ENCODE assay signal across 8 cellular contexts in the genomic region with DNA sequence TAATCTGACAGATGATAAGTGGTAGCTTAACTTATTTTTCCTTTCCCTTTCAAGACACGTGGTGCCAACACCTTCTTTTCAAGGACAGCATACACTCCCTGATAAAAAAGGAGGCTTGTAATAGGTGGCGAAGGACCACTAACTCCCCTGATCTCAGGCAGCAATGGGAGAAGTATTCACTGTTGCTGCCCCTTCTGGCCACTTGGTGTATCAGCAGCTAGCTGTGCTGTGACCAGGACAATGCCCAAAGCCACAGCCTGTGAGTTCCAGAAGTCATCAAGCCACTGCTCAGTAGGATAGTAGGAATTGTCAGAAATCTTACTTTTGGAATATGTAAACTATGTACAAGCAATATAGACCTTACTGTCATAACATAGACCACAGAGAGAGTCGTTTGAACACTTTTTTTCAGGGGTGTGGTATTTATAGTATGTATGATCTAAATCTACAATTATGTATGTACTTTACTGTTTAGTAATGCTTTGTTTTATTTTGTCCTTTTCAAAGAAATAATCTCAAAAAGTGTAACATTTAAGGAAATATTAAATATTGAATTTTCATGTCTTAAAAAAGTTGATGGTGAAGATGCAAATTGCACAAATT.
A peak's percentile ranks its signal among the peaks of the same experiment; 100 is the strongest.
DNase-seq lines count a peak whose midpoint lies in the region; ATAC-seq, FAIRE-seq and TF ChIP-seq lines count a peak whose summit lies in the region.

No MANE protein-coding gene starts in this region.

- H3K27me3 Mint-ChIP-seq in naive thymus-derived CD4-positive, alpha-beta T cell: peaks cover 6 to 24% (median 13%) of the 10 kb centered on the region in 5 donors
- H3K27me3 Mint-ChIP-seq in stimulated activated memory B cell treated with anti-CD40 and anti-IgM and Interleukin-4, amounts not matched to agents 10 μg/mL and 1 μg/mL and 100 μg/mL, for 72 hours: no peaks in the 10 kb centered on the region

- H3K36me3 ChIP-seq in bronchial epithelial cell (ENCODE audit: control insufficient read depth, insufficient read depth, low read length) (no peaks in the 10 kb centered on the region), ovary (no peaks in the 10 kb centered on the region)
- H3K36me3 ChIP-seq in naive thymus-derived CD4-positive, alpha-beta T cell (ENCODE audit: control insufficient read depth in 2 of 3, insufficient read depth in 3 of 3, low read length in 3 of 3): no peaks in the 10 kb centered on the region

- H3K4me3 ChIP-seq in GM12864 (ENCODE audit: low read depth, low read length): no peak overlapping the region
- no peak overlapping the region for H3K4me3 ChIP-seq in bronchial epithelial cell (ENCODE audit: low read depth, low read length)
- no peak overlapping the region for H3K4me3 ChIP-seq in naive thymus-derived CD4-positive, alpha-beta T cell (ENCODE audit: low read length)
- H3K4me3 ChIP-seq in ovary: no peak overlapping the region

- H3K9me3 ChIP-seq in naive thymus-derived CD4-positive, alpha-beta T cell (ENCODE audit: control insufficient read depth in 2 of 3, low read length in 3 of 3): no peaks in the 10 kb centered on the region
- no peaks in the 10 kb centered on the region for H3K9me3 ChIP-seq in ovary

- intact Hi-C loops in naive thymus-derived CD4-positive, alpha-beta T cell (cut with micrococcal nuclease): no loop called here
- intact Hi-C loops in ovary (cut with DNase I): no loop called here

- H3K27ac ChIP-seq in C4-2B (no peak overlapping the region), ovary (no peak overlapping the region)
- no peak overlapping the region for H3K27ac ChIP-seq in naive thymus-derived CD4-positive, alpha-beta T cell (ENCODE audit: low read depth, low read length)

- no peaks in the 10 kb centered on the region for H3K4me1 ChIP-seq in naive thymus-derived CD4-positive, alpha-beta T cell (ENCODE audit: control insufficient read depth in 2 of 2, insufficient read depth in 2 of 2, low read length in 2 of 2)
- H3K4me1 ChIP-seq in ovary (ENCODE audit: insufficient read depth): no peaks in the 10 kb centered on the region

- TF ChIP-seq CTCF in C4-2B (conservative IDR thresholded peaks at IDR 0.05): peak; percentile 88
- TF ChIP-seq CTCF in GM12864 (IDR thresholded peaks at IDR 0.05; ENCODE audit: low read depth, low read length, missing control alignments): peak; percentile 94
- peak; percentile 81 for TF ChIP-seq CTCF in bronchial epithelial cell (IDR thresholded peaks at IDR 0.05; ENCODE audit: insufficient read depth, low read length, severe bottlenecking)
- no peak for TF ChIP-seq CTCF in ovary (IDR thresholded peaks at IDR 0.05)

- 30 to 48% (median 33%) methylated on average over 3 of the region's 3 CpGs for WGBS in ovary, 3 donors

- CTCF ChIA-PET in naive thymus-derived CD4-positive, alpha-beta T cell (lab: Charles Lee): no interaction called here

- TF ChIP-seq EP300 in ovary (IDR thresholded peaks at IDR 0.05): no peak

- FAIRE-seq in bronchial epithelial cell (lab: Jason Lieb, UNC): no peak

- POLR2A ChIA-PET in naive thymus-derived CD4-positive, alpha-beta T cell (lab: Charles Lee): no interaction called here

- no peaks in the 10 kb centered on the region for H3K4me1 Mint-ChIP-seq in naive thymus-derived CD4-positive, alpha-beta T cell
- no peaks in the 10 kb centered on the region for H3K4me1 Mint-ChIP-seq in stimulated activated memory B cell treated with anti-CD40 and anti-IgM and Interleukin-4, amounts not matched to agents 10 μg/mL and 1 μg/mL and 100 μg/mL, for 72 hours

- no peak overlapping the region for H3K27ac Mint-ChIP-seq in naive thymus-derived CD4-positive, alpha-beta T cell
- no peak overlapping the region for H3K27ac Mint-ChIP-seq in stimulated activated memory B cell treated with anti-CD40 and anti-IgM and Interleukin-4, amounts not matched to agents 10 μg/mL and 1 μg/mL and 100 μg/mL, for 72 hours

- H3K9me3 Mint-ChIP-seq in naive thymus-derived CD4-positive, alpha-beta T cell: no peaks in the 10 kb centered on the region
- H3K9me3 Mint-ChIP-seq in stimulated activated memory B cell treated with anti-CD40 and anti-IgM and Interleukin-4, amounts not matched to agents 10 μg/mL and 1 μg/mL and 100 μg/mL, for 72 hours: no peaks in the 10 kb centered on the region

- peak; percentile 66 for ATAC-seq in HG02610 (IDR thresholded peaks at IDR 0.05; ENCODE audit: unreplicated experiment)
- peak; percentile 46 for ATAC-seq in naive thymus-derived CD4-positive, alpha-beta T cell
- ATAC-seq in stimulated activated memory B cell treated with anti-CD40 and anti-IgM and Interleukin-4, amounts not matched to agents 10 μg/mL and 1 μg/mL and 100 μg/mL, for 72 hours: no peak

- DNase-seq in GM12864 (ENCODE audit: low read depth) (no peak), NCI-H1092 (lab: John Stamatoyannopoulos, UW) (peak; percentile 8), bronchial epithelial cell (ENCODE audit: low read depth) (peak; percentile 37), ovary (no peak)
- DNase-seq in naive thymus-derived CD4-positive, alpha-beta T cell: peak in 1 of 9 donors; percentile 0

- H3K27me3 ChIP-seq in bronchial epithelial cell (ENCODE audit: control insufficient read depth, insufficient read depth, low read length): no peaks in the 10 kb centered on the region
- H3K27me3 ChIP-seq in naive thymus-derived CD4-positive, alpha-beta T cell (ENCODE audit: control insufficient read depth in 2 of 2, insufficient read depth in 2 of 2, low read length in 2 of 2): no peaks in the 10 kb centered on the region
- H3K27me3 ChIP-seq in ovary: no peaks in the 10 kb centered on the region

- H3K4me3 Mint-ChIP-seq in naive thymus-derived CD4-positive, alpha-beta T cell: no peak overlapping the region
- no peak overlapping the region for H3K4me3 Mint-ChIP-seq in stimulated activated memory B cell treated with anti-CD40 and anti-IgM and Interleukin-4, amounts not matched to agents 10 μg/mL and 1 μg/mL and 100 μg/mL, for 72 hours

- TF ChIP-seq POLR2A in ovary (IDR thresholded peaks at IDR 0.05): no peak

- no peaks in the 10 kb centered on the region for H3K36me3 Mint-ChIP-seq in naive thymus-derived CD4-positive, alpha-beta T cell
- no peaks in the 10 kb centered on the region for H3K36me3 Mint-ChIP-seq in stimulated activated memory B cell treated with anti-CD40 and anti-IgM and Interleukin-4, amounts not matched to agents 10 μg/mL and 1 μg/mL and 100 μg/mL, for 72 hours

Comparison
In these comparisons a context has a peak if more than half of its experiments do, and no peak if none do; other contexts are left out.
1. CTCF ChIP-seq: peak in C4-2B (single experiment), GM12864 (single experiment) and bronchial epithelial cell (single experiment); none in ovary (0 of 3).
2. DNase-seq: peak in NCI-H1092 (single experiment) and bronchial epithelial cell (single experiment); none in GM12864 (single experiment) and ovary (0 of 5).